8 cellular contexts compared by ENCODE assay signal in the genomic region with DNA sequence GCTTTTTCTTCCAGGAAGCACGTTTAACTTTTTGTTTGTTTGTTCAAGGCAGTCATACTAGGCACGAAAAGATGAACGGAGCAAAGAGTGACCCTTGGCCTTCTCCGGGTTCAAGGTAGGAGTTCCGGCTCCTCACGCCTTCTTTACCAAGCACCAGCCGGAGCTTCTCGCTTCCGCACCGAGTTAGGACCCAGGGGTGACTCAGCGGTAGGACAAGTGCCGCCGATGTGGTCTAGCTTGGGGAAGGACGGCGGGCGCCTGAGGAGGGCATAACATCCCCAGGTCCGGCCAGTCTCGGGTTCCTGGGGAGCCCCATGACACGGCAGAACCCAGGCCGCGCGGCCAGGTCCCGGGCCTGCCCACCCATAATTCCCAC. TPM values are rescaled to one million over a fixed set of nuclear protein-coding genes. Genes with fewer than 3 reads are reported as not detected.
DNase-seq lines count a peak whose midpoint lies in the region; ATAC-seq and TF ChIP-seq lines count a peak whose summit lies in the region.

No MANE protein-coding gene starts in this region.

- H3K9ac ChIP-seq in liver (ENCODE audit: low read depth in 1 of 2, low read length in 2 of 2) = peak overlapping the region; percentile 24 to 55

- peak; percentile 29 for ATAC-seq in GM21390 (IDR thresholded peaks at IDR 0.05; ENCODE audit: unreplicated experiment)
- ATAC-seq in central memory CD8-positive, alpha-beta T cell (replicated peaks; ENCODE audit: extremely low read depth, poor library complexity, severe bottlenecking) = peak; percentile 26

- TF ChIP-seq RAD21 in liver (IDR thresholded peaks at IDR 0.05) = no peak

- no peaks in the 10 kb centered on the region for H3K9me3 ChIP-seq in liver (ENCODE audit: control insufficient read depth in 4 of 4, low read length in 3 of 4)

- H3K9me3 Mint-ChIP-seq in central memory CD8-positive, alpha-beta T cell = no peaks in the 10 kb centered on the region

- peak overlapping the region; percentile 82 to 96 (median 89) for H3K4me3 ChIP-seq in liver (ENCODE audit: low read depth in 1 of 3, low read length in 3 of 3)

- H3K27ac Mint-ChIP-seq in central memory CD8-positive, alpha-beta T cell (ENCODE audit: low read depth) = peak overlapping the region; percentile 97

- peaks cover 0 to 30% (median 20%) of the 10 kb centered on the region in 4 donors for H3K4me1 ChIP-seq in liver (ENCODE audit: control insufficient read depth in 4 of 4, insufficient read depth in 4 of 4, low read length in 3 of 4)

- peak; percentile 78 for DNase-seq in COLO668 (lab: John Stamatoyannopoulos, UW; ENCODE audit: unreplicated experiment)
- peak; percentile 74 for DNase-seq in HT-29 (ENCODE audit: low spot score)
- DNase-seq in T-helper 22 cell (ENCODE audit: low read depth) = peak; percentile 48
- DNase-seq in central memory CD8-positive, alpha-beta T cell (ENCODE audit: low spot score in 2 of 2) = peak; percentile 38 to 47
- DNase-seq in stimulated activated CD8-positive, alpha-beta memory T cell treated with anti-CD3 and anti-CD28 coated beads, Interleukin-2, amount 100 ng/mL, for 48 hours (ENCODE audit: low read depth in 2 of 2) = peak; percentile 49 to 58
- DNase-seq in middle frontal gyrus (ENCODE audit: extremely low spot score, low spot score) = no peak

- under 1% methylated on average over 23 of the region's 23 CpGs for WGBS in liver

- peaks cover 0 to 5% (median 4%) of the 10 kb centered on the region in 4 donors for H3K36me3 ChIP-seq in liver (ENCODE audit: control insufficient read depth in 4 of 4, insufficient read depth in 3 of 4, low read depth in 1 of 4, low read length in 3 of 4)

- peak overlapping the region; percentile 92 for H3K4me3 Mint-ChIP-seq in central memory CD8-positive, alpha-beta T cell

- H3K27me3 Mint-ChIP-seq in central memory CD8-positive, alpha-beta T cell = no peaks in the 10 kb centered on the region

- H3K27ac ChIP-seq in liver (ENCODE audit: low read depth in 1 of 2, low read length in 2 of 2) = peak overlapping the region; percentile 83 to 91

- peaks cover 31% of the 10 kb centered on the region for H3K36me3 Mint-ChIP-seq in central memory CD8-positive, alpha-beta T cell (ENCODE audit: insufficient read depth)

- TF ChIP-seq CTCF in liver (IDR thresholded peaks at IDR 0.05; ENCODE audit: low read depth, low read length, missing input control) = no peak

- H3K27me3 ChIP-seq in liver (ENCODE audit: control insufficient read depth in 4 of 4, insufficient read depth in 4 of 4, low read length in 3 of 4) = no peaks in the 10 kb centered on the region

- H3K4me1 Mint-ChIP-seq in central memory CD8-positive, alpha-beta T cell = peaks cover 36% of the 10 kb centered on the region

TF ChIP-seq in liver, 16 proteins besides CTCF, POLR2A, EP300 and RAD21:
- TF ChIP-seq, protein P1, sequence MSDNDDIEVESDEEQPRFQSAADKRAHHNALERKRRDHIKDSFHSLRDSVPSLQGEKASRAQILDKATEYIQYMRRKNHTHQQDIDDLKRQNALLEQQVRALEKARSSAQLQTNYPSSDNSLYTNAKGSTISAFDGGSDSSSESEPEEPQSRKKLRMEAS (IDR thresholded peaks at IDR 0.05) = no peak
- TF ChIP-seq JUND (IDR thresholded peaks at IDR 0.05) (no peak), HNF4A (conservative IDR thresholded peaks at IDR 0.05) (peak in 1 of 2 donors; percentile 27), FOXA1 (IDR thresholded peaks at IDR 0.05) (no peak), GABPA (IDR thresholded peaks at IDR 0.05 in 1 of 2, conservative IDR thresholded peaks at IDR 0.05 in 1 of 2) (no peak)

RNA-seq across cellular contexts. Expression of gene PSMA5, which starts 0.4 kb away (rescaled TPM):
- 61.2 and 80.9 TPM in 2 replicates for total RNA-seq in HT-29 (2014; rRNA removed; shearing (Covaris generic))
- 10 to 100 TPM; 26.3 to 73.2 TPM for total RNA-seq in liver
- 10 to 100 TPM; 62.5 to 88.6 TPM for polyA plus RNA-seq in liver

RNA-seq across cellular contexts. Expression of gene SORT1, which starts 28.2 kb away (rescaled TPM):
- total RNA-seq in HT-29 (2014; rRNA removed; shearing (Covaris generic)) = 15.3 and 16.3 TPM in 2 replicates
- 10 to 100 TPM in 1 of 2 donors, 1 to 10 TPM in 1; 5.4 to 10.6 TPM for total RNA-seq in liver
- polyA plus RNA-seq in liver = 1 to 10 TPM; 1.0 to 1.3 TPM

RNA-seq across cellular contexts. Expression of gene SYPL2, which starts 40.5 kb away (rescaled TPM):
- not detected in 2 replicates for total RNA-seq in HT-29 (2014; rRNA removed; shearing (Covaris generic))
- 1 to 10 TPM in 1 of 2 donors, under 1 TPM in 1; 0.14 to 4.4 TPM for total RNA-seq in liver
- polyA plus RNA-seq in liver = 1 to 10 TPM; 3.0 to 4.7 TPM

RNA-seq across cellular contexts. Expression of gene ATXN7L2, which starts 57.8 kb away (rescaled TPM):
- 10.8 and 14.1 TPM in 2 replicates for total RNA-seq in HT-29 (2014; rRNA removed; shearing (Covaris generic))
- 1 to 10 TPM in 1 of 2 donors, under 1 TPM in 1; 0.61 to 1.6 TPM for total RNA-seq in liver
- 1 to 10 TPM; 1.0 to 1.7 TPM for polyA plus RNA-seq in liver
